ENCODE assay signal across 1 cellular context in the genomic region with DNA sequence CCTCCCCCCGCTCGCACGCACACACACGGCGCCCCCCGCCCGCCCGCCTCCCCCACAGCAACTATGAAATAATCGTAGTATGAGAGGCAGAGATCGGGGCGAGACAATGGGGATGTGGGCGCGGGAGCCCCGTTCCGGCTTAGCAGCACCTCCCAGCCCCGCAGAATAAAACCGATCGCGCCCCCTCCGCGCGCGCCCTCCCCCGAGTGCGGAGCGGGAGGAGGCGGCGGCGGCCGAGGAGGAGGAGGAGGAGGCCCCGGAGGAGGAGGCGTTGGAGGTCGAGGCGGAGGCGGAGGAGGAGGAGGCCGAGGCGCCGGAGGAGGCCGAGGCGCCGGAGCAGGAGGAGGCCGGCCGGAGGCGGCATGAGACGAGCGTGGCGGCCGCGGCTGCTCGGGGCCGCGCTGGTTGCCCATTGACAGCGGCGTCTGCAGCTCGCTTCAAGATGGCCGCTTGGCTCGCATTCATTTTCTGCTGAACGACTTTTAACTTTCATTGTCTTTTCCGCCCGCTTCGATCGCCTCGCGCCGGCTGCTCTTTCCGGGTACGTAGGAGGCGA.
TF ChIP-seq lines count a peak whose summit lies in the region.

No MANE protein-coding gene starts in this region.

TF ChIP-seq in HepG2, 621 proteins besides CTCF, POLR2A, EP300 and RAD21 (continued from another document and continues in another):
- TF ChIP-seq, protein P1, sequence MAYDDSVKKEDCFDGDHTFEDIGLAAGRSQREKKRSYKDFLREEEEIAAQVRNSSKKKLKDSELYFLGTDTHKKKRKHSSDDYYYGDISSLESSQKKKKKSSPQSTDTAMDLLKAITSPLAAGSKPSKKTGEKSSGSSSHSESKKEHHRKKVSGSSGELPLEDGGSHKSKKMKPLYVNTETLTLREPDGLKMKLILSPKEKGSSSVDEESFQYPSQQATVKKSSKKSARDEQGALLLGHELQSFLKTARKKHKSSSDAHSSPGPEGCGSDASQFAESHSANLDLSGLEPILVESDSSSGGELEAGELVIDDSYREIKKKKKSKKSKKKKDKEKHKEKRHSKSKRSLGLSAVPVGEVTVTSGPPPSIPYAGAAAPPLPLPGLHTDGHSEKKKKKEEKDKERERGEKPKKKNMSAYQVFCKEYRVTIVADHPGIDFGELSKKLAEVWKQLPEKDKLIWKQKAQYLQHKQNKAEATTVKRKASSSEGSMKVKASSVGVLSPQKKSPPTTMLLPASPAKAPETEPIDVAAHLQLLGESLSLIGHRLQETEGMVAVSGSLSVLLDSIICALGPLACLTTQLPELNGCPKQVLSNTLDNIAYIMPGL (CRISPR knock-in tag; IDR thresholded peaks at IDR 0.05; ENCODE audit: borderline replicate concordance in 1 of 2, low read depth in 1 of 2) = peak; percentile 50 to 54; a peak in 2 of 4 replicates
- TF ChIP-seq ZNF556 (CRISPR knock-in tag; IDR thresholded peaks at IDR 0.05; ENCODE audit: borderline replicate concordance) = no peak
- TF ChIP-seq ZNF660 (CRISPR knock-in tag; IDR thresholded peaks at IDR 0.05; ENCODE audit: borderline replicate concordance, low read depth) = no peak
- TF ChIP-seq, protein P2, sequence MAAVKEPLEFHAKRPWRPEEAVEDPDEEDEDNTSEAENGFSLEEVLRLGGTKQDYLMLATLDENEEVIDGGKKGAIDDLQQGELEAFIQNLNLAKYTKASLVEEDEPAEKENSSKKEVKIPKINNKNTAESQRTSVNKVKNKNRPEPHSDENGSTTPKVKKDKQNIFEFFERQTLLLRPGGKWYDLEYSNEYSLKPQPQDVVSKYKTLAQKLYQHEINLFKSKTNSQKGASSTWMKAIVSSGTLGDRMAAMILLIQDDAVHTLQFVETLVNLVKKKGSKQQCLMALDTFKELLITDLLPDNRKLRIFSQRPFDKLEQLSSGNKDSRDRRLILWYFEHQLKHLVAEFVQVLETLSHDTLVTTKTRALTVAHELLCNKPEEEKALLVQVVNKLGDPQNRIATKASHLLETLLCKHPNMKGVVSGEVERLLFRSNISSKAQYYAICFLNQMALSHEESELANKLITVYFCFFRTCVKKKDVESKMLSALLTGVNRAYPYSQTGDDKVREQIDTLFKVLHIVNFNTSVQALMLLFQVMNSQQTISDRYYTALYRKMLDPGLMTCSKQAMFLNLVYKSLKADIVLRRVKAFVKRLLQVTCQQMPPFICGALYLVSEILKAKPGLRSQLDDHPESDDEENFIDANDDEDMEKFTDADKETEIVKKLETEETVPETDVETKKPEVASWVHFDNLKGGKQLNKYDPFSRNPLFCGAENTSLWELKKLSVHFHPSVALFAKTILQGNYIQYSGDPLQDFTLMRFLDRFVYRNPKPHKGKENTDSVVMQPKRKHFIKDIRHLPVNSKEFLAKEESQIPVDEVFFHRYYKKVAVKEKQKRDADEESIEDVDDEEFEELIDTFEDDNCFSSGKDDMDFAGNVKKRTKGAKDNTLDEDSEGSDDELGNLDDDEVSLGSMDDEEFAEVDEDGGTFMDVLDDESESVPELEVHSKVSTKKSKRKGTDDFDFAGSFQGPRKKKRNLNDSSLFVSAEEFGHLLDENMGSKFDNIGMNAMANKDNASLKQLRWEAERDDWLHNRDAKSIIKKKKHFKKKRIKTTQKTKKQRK (IDR thresholded peaks at IDR 0.05; ENCODE audit: low read length) = no peak
- TF ChIP-seq ZNF468 (CRISPR knock-in tag; IDR thresholded peaks at IDR 0.05) = no peak
- TF ChIP-seq, protein P3, sequence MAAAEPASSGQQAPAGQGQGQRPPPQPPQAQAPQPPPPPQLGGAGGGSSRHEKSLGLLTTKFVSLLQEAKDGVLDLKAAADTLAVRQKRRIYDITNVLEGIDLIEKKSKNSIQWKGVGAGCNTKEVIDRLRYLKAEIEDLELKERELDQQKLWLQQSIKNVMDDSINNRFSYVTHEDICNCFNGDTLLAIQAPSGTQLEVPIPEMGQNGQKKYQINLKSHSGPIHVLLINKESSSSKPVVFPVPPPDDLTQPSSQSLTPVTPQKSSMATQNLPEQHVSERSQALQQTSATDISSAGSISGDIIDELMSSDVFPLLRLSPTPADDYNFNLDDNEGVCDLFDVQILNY (CRISPR knock-in tag; conservative IDR thresholded peaks at IDR 0.05) = 0 out of 2 replicates have a peak, but pooled peaks have one; percentile 40
- TF ChIP-seq, protein P4, sequence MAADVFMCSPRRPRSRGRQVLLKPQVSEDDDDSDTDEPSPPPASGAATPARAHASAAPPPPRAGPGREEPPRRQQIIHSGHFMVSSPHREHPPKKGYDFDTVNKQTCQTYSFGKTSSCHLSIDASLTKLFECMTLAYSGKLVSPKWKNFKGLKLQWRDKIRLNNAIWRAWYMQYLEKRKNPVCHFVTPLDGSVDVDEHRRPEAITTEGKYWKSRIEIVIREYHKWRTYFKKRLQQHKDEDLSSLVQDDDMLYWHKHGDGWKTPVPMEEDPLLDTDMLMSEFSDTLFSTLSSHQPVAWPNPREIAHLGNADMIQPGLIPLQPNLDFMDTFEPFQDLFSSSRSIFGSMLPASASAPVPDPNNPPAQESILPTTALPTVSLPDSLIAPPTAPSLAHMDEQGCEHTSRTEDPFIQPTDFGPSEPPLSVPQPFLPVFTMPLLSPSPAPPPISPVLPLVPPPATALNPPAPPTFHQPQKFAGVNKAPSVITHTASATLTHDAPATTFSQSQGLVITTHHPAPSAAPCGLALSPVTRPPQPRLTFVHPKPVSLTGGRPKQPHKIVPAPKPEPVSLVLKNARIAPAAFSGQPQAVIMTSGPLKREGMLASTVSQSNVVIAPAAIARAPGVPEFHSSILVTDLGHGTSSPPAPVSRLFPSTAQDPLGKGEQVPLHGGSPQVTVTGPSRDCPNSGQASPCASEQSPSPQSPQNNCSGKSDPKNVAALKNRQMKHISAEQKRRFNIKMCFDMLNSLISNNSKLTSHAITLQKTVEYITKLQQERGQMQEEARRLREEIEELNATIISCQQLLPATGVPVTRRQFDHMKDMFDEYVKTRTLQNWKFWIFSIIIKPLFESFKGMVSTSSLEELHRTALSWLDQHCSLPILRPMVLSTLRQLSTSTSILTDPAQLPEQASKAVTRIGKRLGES (CRISPR knock-in tag; IDR thresholded peaks at IDR 0.05; ENCODE audit: borderline replicate concordance) = no peak
- TF ChIP-seq, protein P5, sequence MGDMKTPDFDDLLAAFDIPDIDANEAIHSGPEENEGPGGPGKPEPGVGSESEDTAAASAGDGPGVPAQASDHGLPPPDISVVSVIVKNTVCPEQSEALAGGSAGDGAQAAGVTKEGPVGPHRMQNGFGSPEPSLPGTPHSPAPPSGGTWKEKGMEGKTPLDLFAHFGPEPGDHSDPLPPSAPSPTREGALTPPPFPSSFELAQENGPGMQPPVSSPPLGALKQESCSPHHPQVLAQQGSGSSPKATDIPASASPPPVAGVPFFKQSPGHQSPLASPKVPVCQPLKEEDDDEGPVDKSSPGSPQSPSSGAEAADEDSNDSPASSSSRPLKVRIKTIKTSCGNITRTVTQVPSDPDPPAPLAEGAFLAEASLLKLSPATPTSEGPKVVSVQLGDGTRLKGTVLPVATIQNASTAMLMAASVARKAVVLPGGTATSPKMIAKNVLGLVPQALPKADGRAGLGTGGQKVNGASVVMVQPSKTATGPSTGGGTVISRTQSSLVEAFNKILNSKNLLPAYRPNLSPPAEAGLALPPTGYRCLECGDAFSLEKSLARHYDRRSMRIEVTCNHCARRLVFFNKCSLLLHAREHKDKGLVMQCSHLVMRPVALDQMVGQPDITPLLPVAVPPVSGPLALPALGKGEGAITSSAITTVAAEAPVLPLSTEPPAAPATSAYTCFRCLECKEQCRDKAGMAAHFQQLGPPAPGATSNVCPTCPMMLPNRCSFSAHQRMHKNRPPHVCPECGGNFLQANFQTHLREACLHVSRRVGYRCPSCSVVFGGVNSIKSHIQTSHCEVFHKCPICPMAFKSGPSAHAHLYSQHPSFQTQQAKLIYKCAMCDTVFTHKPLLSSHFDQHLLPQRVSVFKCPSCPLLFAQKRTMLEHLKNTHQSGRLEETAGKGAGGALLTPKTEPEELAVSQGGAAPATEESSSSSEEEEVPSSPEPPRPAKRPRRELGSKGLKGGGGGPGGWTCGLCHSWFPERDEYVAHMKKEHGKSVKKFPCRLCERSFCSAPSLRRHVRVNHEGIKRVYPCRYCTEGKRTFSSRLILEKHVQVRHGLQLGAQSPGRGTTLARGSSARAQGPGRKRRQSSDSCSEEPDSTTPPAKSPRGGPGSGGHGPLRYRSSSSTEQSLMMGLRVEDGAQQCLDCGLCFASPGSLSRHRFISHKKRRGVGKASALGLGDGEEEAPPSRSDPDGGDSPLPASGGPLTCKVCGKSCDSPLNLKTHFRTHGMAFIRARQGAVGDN (CRISPR knock-in tag; IDR thresholded peaks at IDR 0.05) = peak; percentile 62
- peak; percentile 74; the same call in 1 of the 2 replicates for TF ChIP-seq KAT7 (CRISPR knock-in tag; IDR thresholded peaks at IDR 0.05; ENCODE audit: borderline replicate concordance)
- TF ChIP-seq FOXK1 (CRISPR knock-in tag; IDR thresholded peaks at IDR 0.05; ENCODE audit: borderline replicate concordance, low read depth) = no peak
- TF ChIP-seq ZNF780A (CRISPR knock-in tag; IDR thresholded peaks at IDR 0.05) = no peak
- TF ChIP-seq RORA (CRISPR knock-in tag; IDR thresholded peaks at IDR 0.05) = no peak
- no peak for TF ChIP-seq TEAD2 (CRISPR knock-in tag; IDR thresholded peaks at IDR 0.05)
- no peak for TF ChIP-seq HES4 (CRISPR knock-in tag; IDR thresholded peaks at IDR 0.05; ENCODE audit: borderline replicate concordance)
- TF ChIP-seq, protein P6, sequence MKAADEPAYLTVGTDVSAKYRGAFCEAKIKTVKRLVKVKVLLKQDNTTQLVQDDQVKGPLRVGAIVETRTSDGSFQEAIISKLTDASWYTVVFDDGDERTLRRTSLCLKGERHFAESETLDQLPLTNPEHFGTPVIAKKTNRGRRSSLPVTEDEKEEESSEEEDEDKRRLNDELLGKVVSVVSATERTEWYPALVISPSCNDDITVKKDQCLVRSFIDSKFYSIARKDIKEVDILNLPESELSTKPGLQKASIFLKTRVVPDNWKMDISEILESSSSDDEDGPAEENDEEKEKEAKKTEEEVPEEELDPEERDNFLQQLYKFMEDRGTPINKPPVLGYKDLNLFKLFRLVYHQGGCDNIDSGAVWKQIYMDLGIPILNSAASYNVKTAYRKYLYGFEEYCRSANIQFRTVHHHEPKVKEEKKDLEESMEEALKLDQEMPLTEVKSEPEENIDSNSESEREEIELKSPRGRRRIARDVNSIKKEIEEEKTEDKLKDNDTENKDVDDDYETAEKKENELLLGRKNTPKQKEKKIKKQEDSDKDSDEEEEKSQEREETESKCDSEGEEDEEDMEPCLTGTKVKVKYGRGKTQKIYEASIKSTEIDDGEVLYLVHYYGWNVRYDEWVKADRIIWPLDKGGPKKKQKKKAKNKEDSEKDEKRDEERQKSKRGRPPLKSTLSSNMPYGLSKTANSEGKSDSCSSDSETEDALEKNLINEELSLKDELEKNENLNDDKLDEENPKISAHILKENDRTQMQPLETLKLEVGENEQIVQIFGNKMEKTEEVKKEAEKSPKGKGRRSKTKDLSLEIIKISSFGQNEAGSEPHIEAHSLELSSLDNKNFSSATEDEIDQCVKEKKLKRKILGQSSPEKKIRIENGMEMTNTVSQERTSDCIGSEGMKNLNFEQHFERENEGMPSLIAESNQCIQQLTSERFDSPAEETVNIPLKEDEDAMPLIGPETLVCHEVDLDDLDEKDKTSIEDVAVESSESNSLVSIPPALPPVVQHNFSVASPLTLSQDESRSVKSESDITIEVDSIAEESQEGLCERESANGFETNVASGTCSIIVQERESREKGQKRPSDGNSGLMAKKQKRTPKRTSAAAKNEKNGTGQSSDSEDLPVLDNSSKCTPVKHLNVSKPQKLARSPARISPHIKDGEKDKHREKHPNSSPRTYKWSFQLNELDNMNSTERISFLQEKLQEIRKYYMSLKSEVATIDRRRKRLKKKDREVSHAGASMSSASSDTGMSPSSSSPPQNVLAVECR (CRISPR knock-in tag; IDR thresholded peaks at IDR 0.05; ENCODE audit: borderline replicate concordance) = peak; percentile 72
- TF ChIP-seq, protein P7, sequence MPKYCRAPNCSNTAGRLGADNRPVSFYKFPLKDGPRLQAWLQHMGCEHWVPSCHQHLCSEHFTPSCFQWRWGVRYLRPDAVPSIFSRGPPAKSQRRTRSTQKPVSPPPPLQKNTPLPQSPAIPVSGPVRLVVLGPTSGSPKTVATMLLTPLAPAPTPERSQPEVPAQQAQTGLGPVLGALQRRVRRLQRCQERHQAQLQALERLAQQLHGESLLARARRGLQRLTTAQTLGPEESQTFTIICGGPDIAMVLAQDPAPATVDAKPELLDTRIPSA (CRISPR knock-in tag; IDR thresholded peaks at IDR 0.05; ENCODE audit: borderline replicate concordance) = no peak
- peak; percentile 45; the same call in 1 of the 2 replicates for TF ChIP-seq ZMAT3 (CRISPR knock-in tag; conservative IDR thresholded peaks at IDR 0.05)
- TF ChIP-seq IRF2 (CRISPR knock-in tag; IDR thresholded peaks at IDR 0.05) = no peak
- TF ChIP-seq, protein P8, sequence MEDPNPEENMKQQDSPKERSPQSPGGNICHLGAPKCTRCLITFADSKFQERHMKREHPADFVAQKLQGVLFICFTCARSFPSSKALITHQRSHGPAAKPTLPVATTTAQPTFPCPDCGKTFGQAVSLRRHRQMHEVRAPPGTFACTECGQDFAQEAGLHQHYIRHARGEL (CRISPR knock-in tag; IDR thresholded peaks at IDR 0.05) = no peak
- no peak for TF ChIP-seq PITX1 (CRISPR knock-in tag; IDR thresholded peaks at IDR 0.05)
- no peak for TF ChIP-seq ATF7-NPFF (CRISPR knock-in tag; IDR thresholded peaks at IDR 0.05; ENCODE audit: low read depth)
- TF ChIP-seq ZNF17 (CRISPR knock-in tag; IDR thresholded peaks at IDR 0.05) = no peak
- TF ChIP-seq ASH2L (IDR thresholded peaks at IDR 0.05; ENCODE audit: insufficient read length, low read depth, low read length) = peak; percentile 58
- TF ChIP-seq, protein P9, sequence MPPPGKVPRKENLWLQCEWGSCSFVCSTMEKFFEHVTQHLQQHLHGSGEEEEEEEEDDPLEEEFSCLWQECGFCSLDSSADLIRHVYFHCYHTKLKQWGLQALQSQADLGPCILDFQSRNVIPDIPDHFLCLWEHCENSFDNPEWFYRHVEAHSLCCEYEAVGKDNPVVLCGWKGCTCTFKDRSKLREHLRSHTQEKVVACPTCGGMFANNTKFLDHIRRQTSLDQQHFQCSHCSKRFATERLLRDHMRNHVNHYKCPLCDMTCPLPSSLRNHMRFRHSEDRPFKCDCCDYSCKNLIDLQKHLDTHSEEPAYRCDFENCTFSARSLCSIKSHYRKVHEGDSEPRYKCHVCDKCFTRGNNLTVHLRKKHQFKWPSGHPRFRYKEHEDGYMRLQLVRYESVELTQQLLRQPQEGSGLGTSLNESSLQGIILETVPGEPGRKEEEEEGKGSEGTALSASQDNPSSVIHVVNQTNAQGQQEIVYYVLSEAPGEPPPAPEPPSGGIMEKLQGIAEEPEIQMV (CRISPR knock-in tag; IDR thresholded peaks at IDR 0.05; ENCODE audit: low read depth) = no peak
- TF ChIP-seq NRL (CRISPR knock-in tag; IDR thresholded peaks at IDR 0.05; ENCODE audit: borderline replicate concordance) = no peak
- no peak for TF ChIP-seq MIER3 (CRISPR knock-in tag; IDR thresholded peaks at IDR 0.05; ENCODE audit: borderline replicate concordance)
- no peak for TF ChIP-seq ZNF720 (CRISPR knock-in tag; IDR thresholded peaks at IDR 0.05)
- TF ChIP-seq MYNN (CRISPR knock-in tag; IDR thresholded peaks at IDR 0.05; ENCODE audit: low read depth) = no peak
- peak; percentile 51; the same call in 1 of the 2 replicates for TF ChIP-seq HDAC1 (CRISPR knock-in tag; IDR thresholded peaks at IDR 0.05)
- TF ChIP-seq ZNF44 (CRISPR knock-in tag; IDR thresholded peaks at IDR 0.05) = no peak
- TF ChIP-seq, protein P10, sequence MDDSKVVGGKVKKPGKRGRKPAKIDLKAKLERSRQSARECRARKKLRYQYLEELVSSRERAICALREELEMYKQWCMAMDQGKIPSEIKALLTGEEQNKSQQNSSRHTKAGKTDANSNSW (CRISPR knock-in tag; IDR thresholded peaks at IDR 0.05; ENCODE audit: borderline replicate concordance) = no peak
- TF ChIP-seq YY1 (IDR thresholded peaks at IDR 0.05; ENCODE audit: insufficient read depth, insufficient replicate concordance, low read depth, low read length) = peak; percentile 93
- TF ChIP-seq POLR2G (IDR thresholded peaks at IDR 0.05; ENCODE audit: low read depth, low read length) = peak; percentile 80
- TF ChIP-seq KDM2A (CRISPR knock-in tag; IDR thresholded peaks at IDR 0.05; ENCODE audit: borderline replicate concordance, low read depth) = peak; percentile 88
- TF ChIP-seq ATM (IDR thresholded peaks at IDR 0.05; ENCODE audit: borderline replicate concordance) = no peak
- no peak for TF ChIP-seq KDM6A (CRISPR knock-in tag; IDR thresholded peaks at IDR 0.05; ENCODE audit: low read depth)
